Comparison of ENCODE assay signal across 30 cellular contexts in the genomic region with DNA sequence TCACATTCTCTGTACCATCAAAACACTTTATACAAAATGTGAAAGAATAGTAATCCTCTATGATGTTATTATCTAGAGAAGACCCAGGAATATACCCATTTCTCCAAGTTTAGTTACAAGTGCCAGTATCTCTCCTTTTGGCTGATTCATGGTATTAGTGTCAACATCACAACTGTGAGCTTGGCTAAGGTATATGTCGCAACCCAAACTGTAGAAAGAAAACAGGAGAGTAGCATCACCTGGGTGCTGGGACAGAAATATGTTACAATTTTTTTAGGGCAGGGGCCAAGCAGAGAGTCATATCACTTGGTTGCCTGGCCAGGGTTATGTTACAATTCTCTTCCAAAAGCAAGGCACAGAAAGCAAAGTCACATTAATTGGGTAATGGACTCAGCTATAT.
"Had no signal": no experiment of that assay in that cellular context is flagged by ENCODE, and none has a peak within 500 bp of the region (broad histone marks: within the 10 kb centered on the region; RNA-seq: fewer than 3 reads in every experiment).

No MANE protein-coding gene starts in this region.

- H3K27ac ChIP-seq: brain microvascular endothelial cell, WERI-Rb-1 had no signal

- H3K27me3 Mint-ChIP-seq: activated B cell treated with CpG ODN at 0.5 μM for 24 hours; activated CD8-positive, alpha-beta T cell treated with anti-CD3 and anti-CD28 coated beads for 36 hours; activated naive CD8-positive, alpha-beta T cell; T-cell; T-helper 17 cell had no signal

- H3K27ac Mint-ChIP-seq: activated B cell treated with CpG ODN at 0.5 μM for 24 hours; activated CD8-positive, alpha-beta T cell treated with anti-CD3 and anti-CD28 coated beads for 36 hours; activated naive CD8-positive, alpha-beta T cell; activated T-helper 17 cell treated with anti-CD3 and anti-CD28 coated beads, Interleukin-2, amount 50 U/mL, for 72 hours; effector memory CD8-positive, alpha-beta T cell; T-cell; T-helper 17 cell; T-helper 2 cell treated with Interferon-gamma antibody and Interleukin-4, amounts not matched to agents 5 μg/mL and 100 μg/mL, for 36 hours had no signal

- H3K9me3 Mint-ChIP-seq: activated T-cell treated with anti-CD3 and anti-CD28 coated beads, Interleukin-2, amount 50 U/mL, for 4 hours; effector memory CD8-positive, alpha-beta T cell had no signal

- H3K36me3 Mint-ChIP-seq: activated naive CD8-positive, alpha-beta T cell; T-cell had no signal

- H3K4me3 Mint-ChIP-seq: activated B cell treated with CpG ODN at 0.5 μM for 24 hours; activated CD8-positive, alpha-beta T cell treated with anti-CD3 and anti-CD28 coated beads for 36 hours; activated naive CD8-positive, alpha-beta T cell; activated T-cell treated with anti-CD3 and anti-CD28 coated beads, Interleukin-2, amount 50 U/mL, for 4 hours; activated T-helper 17 cell treated with anti-CD3 and anti-CD28 coated beads, Interleukin-2, amount 50 U/mL, for 72 hours; effector memory CD8-positive, alpha-beta T cell; T-cell; T-helper 17 cell; T-helper 2 cell treated with Interferon-gamma antibody and Interleukin-4, amounts not matched to agents 5 μg/mL and 100 μg/mL, for 36 hours had no signal

- H3K4me1 Mint-ChIP-seq: activated B cell treated with CpG ODN at 0.5 μM for 24 hours, T-cell, T-helper 17 cell had no signal

- ATAC-seq: activated CD4-positive, CD25-positive, alpha-beta regulatory T cell treated with anti-CD3 and anti-CD28 coated beads, Interleukin-2, amount 50 U/mL, for 24 hours; activated CD8-positive, alpha-beta T cell treated with anti-CD3 and anti-CD28 coated beads for 36 hours; activated T-cell treated with anti-CD3 and anti-CD28 coated beads, Interleukin-2, amount 50 U/mL, for 4 hours; activated T-helper 17 cell treated with anti-CD3 and anti-CD28 coated beads, Interleukin-2, amount 50 U/mL, for 72 hours; effector memory CD8-positive, alpha-beta T cell; esophagus mucosa; T-cell; T-helper 17 cell had no signal

- H3K36me3 ChIP-seq: brain microvascular endothelial cell, WERI-Rb-1 had no signal

- H3K27me3 ChIP-seq: brain microvascular endothelial cell had no signal

- DNase-seq: activated B cell treated with CpG ODN at 0.5 μM for 24 hours; activated CD4-positive, alpha-beta T cell treated with anti-CD3 and anti-CD28 coated beads for 48 hours; activated CD4-positive, alpha-beta T cell treated with anti-CD3 and anti-CD28 coated beads, Interleukin-2, amount 50 U/mL, for 1 hour; activated CD4-positive, alpha-beta T cell treated with anti-CD3 and anti-CD28 coated beads, Interleukin-2, amount 50 U/mL, for 48 hours; activated CD8-positive, alpha-beta memory T cell treated with anti-CD3 and anti-CD28 coated beads for 24 hours; activated CD8-positive, alpha-beta T cell treated with anti-CD3 and anti-CD28 coated beads for 36 hours; activated effector memory CD4-positive, alpha-beta T cell treated with Interleukin-2 at 50 U/mL for 16 hours; activated gamma-delta T cell treated with Interleukin-2 at 50 U/mL for 16 hours; activated naive CD4-positive, alpha-beta T cell treated with anti-CD3 and anti-CD28 coated beads, Interleukin-2, amount 50 U/mL, for 16 hours; activated naive CD4-positive, alpha-beta T cell treated with Interleukin-2 at 50 U/mL for 16 hours; activated T-cell treated with anti-CD3 and anti-CD28 coated beads, Interleukin-2, amount 50 U/mL, for 4 hours; amniotic stem cell; anterior cingulate cortex; brain microvascular endothelial cell; caudate nucleus; cortex of kidney; dermis blood vessel endothelial cell; effector CD4-positive, alpha-beta T cell; effector memory CD8-positive, alpha-beta T cell; foreskin fibroblast; head of caudate nucleus; T-cell; T-helper 17 cell; T1000; WERI-Rb-1 had no signal
